ENCODE assay signal across 20 cellular contexts in the genomic region with DNA sequence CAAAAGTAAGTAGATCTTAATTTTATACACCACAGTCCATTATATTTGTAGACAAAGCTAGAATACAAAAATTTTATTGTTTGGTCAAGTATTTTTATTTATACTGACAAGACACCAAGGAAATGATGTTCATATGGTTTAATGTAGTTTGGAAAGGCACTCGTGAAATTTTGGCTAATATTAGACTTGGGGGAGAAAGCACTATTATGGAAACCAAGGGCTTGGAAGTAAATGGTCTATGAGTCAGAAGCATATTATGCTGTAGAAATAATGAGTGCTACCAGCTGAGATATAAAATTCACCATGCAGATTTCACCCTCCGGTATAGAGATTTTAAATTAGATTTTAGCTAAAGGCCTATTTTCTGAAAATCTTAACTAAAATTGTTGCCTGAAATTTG.
A peak's percentile ranks its signal among the peaks of the same experiment; 100 is the strongest.
DNase-seq lines count a peak whose midpoint lies in the region; ATAC-seq, FAIRE-seq and TF ChIP-seq lines count a peak whose summit lies in the region.
"Had no signal": no experiment of that assay in that cellular context is flagged by ENCODE, and none has a peak within 500 bp of the region (broad histone marks: within the 10 kb centered on the region; RNA-seq: fewer than 3 reads in every experiment).

No MANE protein-coding gene starts in this region.

- 80 to 84% methylated on average over 2 of the region's 2 CpGs for WGBS in pancreas, 2 donors

- H3K4me1 ChIP-seq in pancreas = no peaks in the 10 kb centered on the region

- no peak overlapping the region for H3K27ac ChIP-seq in pancreas

- H3K9me3 ChIP-seq in pancreas = no peaks in the 10 kb centered on the region

- no peak for FAIRE-seq in pancreas (lab: Jason Lieb, UNC)
- FAIRE-seq: K562 had no signal

- TF ChIP-seq CTCF in AG10803 (conservative IDR thresholded peaks at IDR 0.05; ENCODE audit: low read length) = no peak
- TF ChIP-seq CTCF in astrocyte of the spinal cord (IDR thresholded peaks at IDR 0.05; ENCODE audit: low read depth, low read length) = no peak
- no peak for TF ChIP-seq CTCF in pancreas (IDR thresholded peaks at IDR 0.05)

- in situ Hi-C loops in astrocyte of the spinal cord (cut with HindIII; ENCODE audit: low sequenced_read_pairs) = no loop called here

- H3K36me3 ChIP-seq in pancreas = no peaks in the 10 kb centered on the region

- no peaks in the 10 kb centered on the region for H3K27me3 ChIP-seq in pancreas

- DNase-seq in AG10803 (ENCODE audit: low read depth) (peak; percentile 46), GM04503 (ENCODE audit: low read depth) (peak; percentile 24), LHCN-M2 (ENCODE audit: low read depth) (peak; percentile 45), astrocyte of the spinal cord (ENCODE audit: low read depth, low spot score) (peak; percentile 52), DMS53 (lab: John Stamatoyannopoulos, UW) (no peak), pancreas (no peak)
- DNase-seq: 8988T, DMS79, NCI-H1092 treated with DMSO at 0.1 percent for 48 hours, NCI-H1436 treated with DMSO at 0.1 percent for 48 hours, NCI-H1930, NCI-H2227 treated with DMSO at 0.1 percent for 48 hours, NCI-H510A, NCI-H748 treated with DMSO at 0.1 percent for 48 hours, SIG-M5, T-helper 1 cell had no signal

- intact Hi-C loops in pancreas (cut with DNase I) = no loop called here

- H3K4me3 ChIP-seq in AG10803 (ENCODE audit: low read length) (no peak overlapping the region), astrocyte of the spinal cord (ENCODE audit: low read depth, low read length) (no peak overlapping the region), pancreas (no peak overlapping the region)
- H3K4me3 ChIP-seq: K562 had no signal

- ATAC-seq in GM21528 (IDR thresholded peaks at IDR 0.05; ENCODE audit: low FRiP score, unreplicated experiment) (no peak), pancreas (no peak), GM21529 (IDR thresholded peaks at IDR 0.05; ENCODE audit: unreplicated experiment) (no peak)
- ATAC-seq: HCT116, K562 had no signal

Comparison
In these comparisons a context has a peak if more than half of its experiments do, and no peak if none do; other contexts are left out.
1. DNase-seq: peak in AG10803 (single experiment), GM04503 (single experiment), LHCN-M2 (single experiment) and astrocyte of the spinal cord (single experiment); none in DMS53 (single experiment) and pancreas (0 of 6).